Comparison of ENCODE assay signal across 18 cellular contexts in genomic region chr2:218028562-218029348, GRCh38. TPM values are rescaled to one million over a fixed set of nuclear protein-coding genes. Genes with fewer than 3 reads are reported as not detected.
DNase-seq lines count a peak whose midpoint lies in the region; ATAC-seq and TF ChIP-seq lines count a peak whose summit lies in the region.
"Had no signal": no experiment of that assay in that cellular context is flagged by ENCODE, and none has a peak within 500 bp of the region (broad histone marks: within the 10 kb centered on the region; RNA-seq: fewer than 3 reads in every experiment).

No MANE protein-coding gene starts in this region.

- H3K27ac Mint-ChIP-seq in natural killer cell (no peak overlapping the region), neural progenitor cell (peak overlapping the region; percentile 50)
- no peak overlapping the region for H3K27ac Mint-ChIP-seq in natural killer cell treated with Interleukin-12 subunit alpha and Interleukin-12 subunit beta and Interleukin-15 and Interleukin-18, amount 100 ng/mL, for 72 hours
- H3K27ac Mint-ChIP-seq in effector memory CD8-positive, alpha-beta T cell: peak overlapping the region in 1 of 2 donors; percentile 9
- H3K27ac Mint-ChIP-seq: activated CD4-positive, alpha-beta T cell treated with anti-CD3 and anti-CD28 coated beads, Interleukin-2, amount 10 ng/mL, durations not matched to agents 24 days and 14 days had no signal

- no peak overlapping the region for H3K4me2 ChIP-seq in neural progenitor cell

- ATAC-seq in natural killer cell: no peak
- ATAC-seq in natural killer cell treated with Interleukin-12 subunit alpha and Interleukin-12 subunit beta and Interleukin-15 and Interleukin-18, amount 100 ng/mL, for 72 hours: no peak
- no peak for ATAC-seq in effector memory CD8-positive, alpha-beta T cell (replicated peaks)
- ATAC-seq: K562 had no signal

- H3K27ac ChIP-seq in neural progenitor cell: no peak overlapping the region
- H3K27ac ChIP-seq: HL-60 had no signal

- H3K27me3 ChIP-seq in neural progenitor cell (peaks cover 25% of the 10 kb centered on the region), H7 (ENCODE audit: control insufficient read depth, insufficient read depth, low read length) (peaks cover 16% of the 10 kb centered on the region)

- H3K36me3 Mint-ChIP-seq in natural killer cell (no peaks in the 10 kb centered on the region), neural progenitor cell (no peaks in the 10 kb centered on the region)
- no peaks in the 10 kb centered on the region for H3K36me3 Mint-ChIP-seq in natural killer cell treated with Interleukin-12 subunit alpha and Interleukin-12 subunit beta and Interleukin-15 and Interleukin-18, amount 100 ng/mL, for 72 hours
- no peaks in the 10 kb centered on the region for H3K36me3 Mint-ChIP-seq in effector memory CD8-positive, alpha-beta T cell (ENCODE audit: insufficient read depth)

- no peak overlapping the region for H3K9ac ChIP-seq in neural progenitor cell

- no peaks in the 10 kb centered on the region for H3K36me3 ChIP-seq in neural progenitor cell
- no peaks in the 10 kb centered on the region for H3K36me3 ChIP-seq in H7 (replicated peaks; ENCODE audit: control insufficient read depth, insufficient read depth, low read length)

- no peaks in the 10 kb centered on the region for H3K9me3 ChIP-seq in neural progenitor cell (ENCODE audit: low read depth)

- H3K4me3 ChIP-seq in neural progenitor cell (no peak overlapping the region), H7 (ENCODE audit: insufficient read depth, low read depth, low read length) (no peak overlapping the region)
- H3K4me3 ChIP-seq: K562, smooth muscle cell had no signal

- intact Hi-C loops in natural killer cell (cut with micrococcal nuclease): no loop called here

- H4K20me1 ChIP-seq in neural progenitor cell (ENCODE audit: low read depth): no peaks in the 10 kb centered on the region

- H3K4me3 Mint-ChIP-seq in natural killer cell: no peak overlapping the region
- H3K4me3 Mint-ChIP-seq in natural killer cell treated with Interleukin-12 subunit alpha and Interleukin-12 subunit beta and Interleukin-15 and Interleukin-18, amount 100 ng/mL, for 72 hours: no peak overlapping the region
- no peak overlapping the region for H3K4me3 Mint-ChIP-seq in neural progenitor cell
- H3K4me3 Mint-ChIP-seq in effector memory CD8-positive, alpha-beta T cell: no peak overlapping the region
- H3K4me3 Mint-ChIP-seq: activated CD4-positive, alpha-beta T cell treated with anti-CD3 and anti-CD28 coated beads, Interleukin-2, amount 10 ng/mL, durations not matched to agents 24 days and 14 days had no signal

- no peaks in the 10 kb centered on the region for H3K9me3 Mint-ChIP-seq in natural killer cell
- no peaks in the 10 kb centered on the region for H3K9me3 Mint-ChIP-seq in natural killer cell treated with Interleukin-12 subunit alpha and Interleukin-12 subunit beta and Interleukin-15 and Interleukin-18, amount 100 ng/mL, for 72 hours
- H3K9me3 Mint-ChIP-seq in neural progenitor cell: no peaks in the 10 kb centered on the region
- H3K9me3 Mint-ChIP-seq in effector memory CD8-positive, alpha-beta T cell: no peaks in the 10 kb centered on the region
- H3K9me3 Mint-ChIP-seq: activated CD4-positive, alpha-beta T cell treated with anti-CD3 and anti-CD28 coated beads, Interleukin-2, amount 10 ng/mL, durations not matched to agents 24 days and 14 days had no signal

- H3F3A ChIP-seq in neural progenitor cell (ENCODE audit: low read depth): peaks cover 6% of the 10 kb centered on the region

- no peaks in the 10 kb centered on the region for H3K79me2 ChIP-seq in neural progenitor cell (ENCODE audit: low read depth)

- no peak for TF ChIP-seq CTCF in natural killer cell (IDR thresholded peaks at IDR 0.05)
- TF ChIP-seq CTCF in neural progenitor cell (IDR thresholded peaks at IDR 0.05): no peak

- H3K27me3 Mint-ChIP-seq in natural killer cell (ENCODE audit: low read depth in 2 of 2) (no peaks in the 10 kb centered on the region), neural progenitor cell (ENCODE audit: insufficient read depth, low read depth) (peaks cover 5% of the 10 kb centered on the region)
- no peaks in the 10 kb centered on the region for H3K27me3 Mint-ChIP-seq in natural killer cell treated with Interleukin-12 subunit alpha and Interleukin-12 subunit beta and Interleukin-15 and Interleukin-18, amount 100 ng/mL, for 72 hours
- no peaks in the 10 kb centered on the region for H3K27me3 Mint-ChIP-seq in effector memory CD8-positive, alpha-beta T cell
- H3K27me3 Mint-ChIP-seq: activated CD4-positive, alpha-beta T cell treated with anti-CD3 and anti-CD28 coated beads, Interleukin-2, amount 10 ng/mL, durations not matched to agents 24 days and 14 days had no signal

- peak; percentile 13 for DNase-seq in natural killer cell
- DNase-seq in natural killer cell treated with Interleukin-12 subunit alpha and Interleukin-12 subunit beta and Interleukin-15 and Interleukin-18, amount 100 ng/mL, for 72 hours (ENCODE audit: low spot score): no peak
- DNase-seq in ecto neural progenitor cell (ENCODE audit: low spot score): peak; percentile 23
- DNase-seq in neural progenitor cell (ENCODE audit: low spot score): no peak
- DNase-seq in NCI-H1092 treated with DMSO at 0.1 percent for 48 hours (lab: John Stamatoyannopoulos, UW): no peak
- DNase-seq in SHP77 treated with DMSO at 0.1 percent for 48 hours (lab: John Stamatoyannopoulos, UW): no peak
- no peak for DNase-seq in H7
- no peak for DNase-seq in effector memory CD8-positive, alpha-beta T cell
- DNase-seq: activated CD4-positive, alpha-beta T cell treated with anti-CD3 and anti-CD28 coated beads, Interleukin-2, amount 10 ng/mL, durations not matched to agents 24 days and 14 days; amygdala; Calu3; stimulated activated naive CD4-positive, alpha-beta T cell; T1000 had no signal

- H2AFZ ChIP-seq in neural progenitor cell (replicated peaks): no peak overlapping the region

- H3K4me1 ChIP-seq in neural progenitor cell: peaks cover 14% of the 10 kb centered on the region

- H3K4me1 Mint-ChIP-seq in natural killer cell: no peaks in the 10 kb centered on the region
- no peaks in the 10 kb centered on the region for H3K4me1 Mint-ChIP-seq in natural killer cell treated with Interleukin-12 subunit alpha and Interleukin-12 subunit beta and Interleukin-15 and Interleukin-18, amount 100 ng/mL, for 72 hours (ENCODE audit: low read depth in 2 of 2)
- peaks cover 17% of the 10 kb centered on the region for H3K4me1 Mint-ChIP-seq in neural progenitor cell
- no peaks in the 10 kb centered on the region for H3K4me1 Mint-ChIP-seq in effector memory CD8-positive, alpha-beta T cell (ENCODE audit: low read depth in 2 of 2)
- H3K4me1 Mint-ChIP-seq: activated CD4-positive, alpha-beta T cell treated with anti-CD3 and anti-CD28 coated beads, Interleukin-2, amount 10 ng/mL, durations not matched to agents 24 days and 14 days had no signal

RNA-seq across cellular contexts. Expression of gene TNS1, which starts 26.0 kb away (rescaled TPM):
- total RNA-seq in natural killer cell (1 to 10 TPM; 1.1 to 3.0 (median 2.1) TPM), neural progenitor cell (ENCODE audit: low replicate concordance) (0.24 and 2.3 TPM in 2 replicates)
- total RNA-seq in natural killer cell treated with Interleukin-12 subunit alpha and Interleukin-12 subunit beta and Interleukin-15 and Interleukin-18, amount 100 ng/mL, for 72 hours: 1 to 10 TPM in 1 of 2 donors, under 1 TPM in 1; 0.29 to 2.1 TPM
- total RNA-seq in H7 (2014; rRNA removed; shearing (Covaris generic)): 3.1 and 3.8 TPM in 2 replicates

RNA-seq across cellular contexts. Expression of gene RUFY4, which starts 40.3 kb away (rescaled TPM):
- 1 to 10 TPM in 2 of 3 donors, under 1 TPM in 1; 0.82 to 3.1 (median 1.8) TPM for total RNA-seq in natural killer cell
- under 1 TPM in 1 of 2 donors, not detected in 1; 0.86 TPM for total RNA-seq in natural killer cell treated with Interleukin-12 subunit alpha and Interleukin-12 subunit beta and Interleukin-15 and Interleukin-18, amount 100 ng/mL, for 72 hours
- total RNA-seq in neural progenitor cell (ENCODE audit: low replicate concordance): not detected in 2 replicates
- total RNA-seq in H7 (2014; rRNA removed; shearing (Covaris generic)): not detected in 2 replicates
- total RNA-seq: epithelial cell of proximal tubule, glomerular endothelial cell, K562, smooth muscle cell had no signal

Comparison
In these comparisons a context has a peak if more than half of its experiments do, and no peak if none do; other contexts are left out.
1. DNase-seq: peak in natural killer cell (single experiment) and ecto neural progenitor cell (single experiment); none in natural killer cell treated with Interleukin-12 subunit alpha and Interleukin-12 subunit beta and Interleukin-15 and Interleukin-18, amount 100 ng/mL, for 72 hours (single experiment), neural progenitor cell (single experiment), NCI-H1092 treated with DMSO at 0.1 percent for 48 hours (single experiment), SHP77 treated with DMSO at 0.1 percent for 48 hours (single experiment), H7 (single experiment) and effector memory CD8-positive, alpha-beta T cell (0 of 3).